24 cellular contexts compared by ENCODE assay signal in genomic region chr17:32161029-32161428, GRCh38. TPM values are rescaled to one million over a fixed set of nuclear protein-coding genes. Genes with fewer than 3 reads are reported as not detected.
A peak's percentile ranks its signal among the peaks of the same experiment; 100 is the strongest.
DNase-seq lines count a peak whose midpoint lies in the region; ATAC-seq and TF ChIP-seq lines count a peak whose summit lies in the region.
"Had no signal": no experiment of that assay in that cellular context is flagged by ENCODE, and none has a peak within 500 bp of the region (broad histone marks: within the 10 kb centered on the region; RNA-seq: fewer than 3 reads in every experiment).

No MANE protein-coding gene starts in this region.

- DNase-seq in SK-N-SH (no peak), amniotic epithelial cell (ENCODE audit: low read depth) (peak; percentile 84), glomerular visceral epithelial cell (ENCODE audit: extremely low spot score) (peak; percentile 97), HCEC 1CT (no peak), SHP77 treated with DMSO at 0.1 percent for 48 hours (lab: John Stamatoyannopoulos, UW) (no peak)
- no peak for DNase-seq in NK-92 treated with Interleukin-12 subunit alpha and Interleukin-12 subunit beta, amount 100 ng/mL, for 24 hours (lab: John Stamatoyannopoulos, UW)
- DNase-seq: activated CD4-positive, alpha-beta T cell treated with anti-CD3 and anti-CD28 coated beads, Interleukin-2, amount 10 ng/mL, durations not matched to agents 7 days and 5 days; activated gamma-delta T cell treated with Interleukin-2 at 50 U/mL for 16 hours; activated T-cell treated with anti-CD3 and anti-CD28 coated beads, Interleukin-2, amount 50 U/mL, for 24 hours; AML-193; CD4-positive, alpha-beta memory T cell; DMS 273 treated with DMSO at 0.1 percent for 48 hours; effector CD4-positive, alpha-beta T cell; erythroblast; foreskin keratinocyte; H7; NCI-H2029 treated with DMSO at 0.1 percent for 48 hours; NCI-H69; WERI-Rb-1 had no signal

- no peaks in the 10 kb centered on the region for H3K27me3 ChIP-seq in SK-N-SH (ENCODE audit: insufficient read depth)
- H3K27me3 ChIP-seq: breast epithelium, foreskin keratinocyte, vagina had no signal

- H3K4me3 ChIP-seq in SK-N-SH (ENCODE audit: low read depth in 2 of 2, low read length in 1 of 2), result no peak overlapping the region
- H3K4me3 ChIP-seq: breast epithelium, vagina had no signal

- TF ChIP-seq RAD21 in SK-N-SH (IDR thresholded peaks at IDR 0.05; ENCODE audit: low read length), result no peak

- POLR2A ChIA-PET in SK-N-SH (lab: Yijun Ruan, JAX), result no interaction called here

- H3K36me3 ChIP-seq in SK-N-SH (replicated peaks in 1 of 2; ENCODE audit: control insufficient read depth in 1 of 2, insufficient read depth in 2 of 2, low read length in 1 of 2), result peaks cover 0 to 17% of the 10 kb centered on the region in 2 experiments
- H3K36me3 ChIP-seq: breast epithelium had no signal

- H2AFZ ChIP-seq in SK-N-SH (ENCODE audit: low read depth), result no peak overlapping the region

- no peak for ATAC-seq in SK-N-SH treated with all-trans-retinoic acid at 6 μM for 48 hours

- CTCF ChIA-PET in SK-N-SH (lab: Yijun Ruan, JAX), result interaction anchor here (0.6 to 1.7 kb wide), 3 partner anchors 11 to 35 kb away, joined by 4 to 5 read pairs (median 5); partner anchors contain the start of gene RHOT1

- 88% methylated on average over 8 of the region's 8 CpGs for WGBS in SK-N-SH (ENCODE audit: low lambda C conversion rate)

- H3K9me2 ChIP-seq in SK-N-SH, result no peaks in the 10 kb centered on the region

- peak overlapping the region; percentile 66 for H3K4me2 ChIP-seq in SK-N-SH

- TF ChIP-seq EP300 in SK-N-SH (IDR thresholded peaks at IDR 0.05; ENCODE audit: borderline replicate concordance in 1 of 2, low read depth in 1 of 2, low read length in 1 of 2), result no peak

- H3K27ac ChIP-seq in SK-N-SH (ENCODE audit: low read depth in 2 of 2, low read length in 1 of 2) (peak overlapping the region in 1 of 2 experiments; percentile 90; a peak in 2 of 4 replicates), temporal lobe (ENCODE audit: low read depth, low read length) (peak overlapping the region; percentile 21)
- H3K27ac ChIP-seq: 22Rv1, breast epithelium, foreskin keratinocyte, vagina, WERI-Rb-1 had no signal

- peaks cover 21% of the 10 kb centered on the region; the same call in 1 of the 2 replicates for H4K20me1 ChIP-seq in SK-N-SH (ENCODE audit: insufficient read depth)

- peaks cover 30% of the 10 kb centered on the region for H3K79me2 ChIP-seq in SK-N-SH (ENCODE audit: insufficient read depth)

- H3K9ac ChIP-seq in SK-N-SH, result no peak overlapping the region

- TF ChIP-seq CTCF in SK-N-SH (IDR thresholded peaks at IDR 0.05), result no peak

- H3K9me3 ChIP-seq in SK-N-SH, result no peaks in the 10 kb centered on the region
- H3K9me3 ChIP-seq: vagina had no signal

- H3F3A ChIP-seq in SK-N-SH (replicated peaks; ENCODE audit: insufficient read depth), result peaks cover 33% of the 10 kb centered on the region

- H3K4me1 ChIP-seq in SK-N-SH (ENCODE audit: control insufficient read depth in 1 of 2, insufficient read depth in 2 of 2, low read depth in 1 of 2, low read length in 1 of 2), result peaks cover 0 to 19% of the 10 kb centered on the region in 2 experiments; a peak in 2 of 4 replicates
- H3K4me1 ChIP-seq: breast epithelium had no signal

TF ChIP-seq in SK-N-SH, 30 proteins besides CTCF, POLR2A, EP300 and RAD21:
- TF ChIP-seq SIN3A (IDR thresholded peaks at IDR 0.05; ENCODE audit: borderline replicate concordance, low read depth, low read length), result no peak
- no peak for TF ChIP-seq GABPA (IDR thresholded peaks at IDR 0.05; ENCODE audit: low read depth)

TF ChIP-seq in SK-N-SH treated with all-trans-retinoic acid at 6 μM for 48 hours, 23 proteins besides CTCF, POLR2A, EP300 and RAD21:
- no peak for TF ChIP-seq PATZ1 (CRISPR knock-in tag; IDR thresholded peaks at IDR 0.05; ENCODE audit: borderline replicate concordance)
- TF ChIP-seq ARNTL (CRISPR knock-in tag; IDR thresholded peaks at IDR 0.05; ENCODE audit: borderline replicate concordance, low read depth), result no peak
- TF ChIP-seq ZFP30 (CRISPR knock-in tag; IDR thresholded peaks at IDR 0.05), result no peak
- no peak for TF ChIP-seq ZC3H10 (CRISPR knock-in tag; IDR thresholded peaks at IDR 0.05)
- TF ChIP-seq ZNF70 (CRISPR knock-in tag; IDR thresholded peaks at IDR 0.05), result no peak
- no peak for TF ChIP-seq RARB (CRISPR knock-in tag; IDR thresholded peaks at IDR 0.05)
- TF ChIP-seq TSHZ2 (CRISPR knock-in tag; IDR thresholded peaks at IDR 0.05), result no peak
- TF ChIP-seq TCF4 (CRISPR knock-in tag; IDR thresholded peaks at IDR 0.05; ENCODE audit: borderline replicate concordance), result no peak
- TF ChIP-seq CSDC2 (CRISPR knock-in tag; IDR thresholded peaks at IDR 0.05), result no peak
- no peak for TF ChIP-seq ISL1 (CRISPR knock-in tag; IDR thresholded peaks at IDR 0.05)

RNA-seq across cellular contexts. Expression of gene RHOT1, which starts 18.7 kb away (rescaled TPM):
- polyA plus RNA-seq in SK-N-SH (2012; rRNA removed), result 25.0 and 36.1 TPM in 2 replicates
- 39.7 and 42.9 TPM in 2 replicates for polyA plus RNA-seq in SK-N-SH (2012; cell fraction: cytosol; rRNA removed)
- polyA plus RNA-seq in SK-N-SH (2012; cell fraction: nucleus; rRNA removed), result 11.5 and 30.5 TPM in 2 replicates
- 87.0 TPM for total RNA-seq in temporal lobe

Comparison
In these comparisons a context has a peak if more than half of its experiments do, and no peak if none do; other contexts are left out.
1. DNase-seq: peak in amniotic epithelial cell (single experiment) and glomerular visceral epithelial cell (single experiment); none in SK-N-SH (single experiment), HCEC 1CT (single experiment), SHP77 treated with DMSO at 0.1 percent for 48 hours (single experiment) and NK-92 treated with Interleukin-12 subunit alpha and Interleukin-12 subunit beta, amount 100 ng/mL, for 24 hours (single experiment).